In the genomic region with DNA sequence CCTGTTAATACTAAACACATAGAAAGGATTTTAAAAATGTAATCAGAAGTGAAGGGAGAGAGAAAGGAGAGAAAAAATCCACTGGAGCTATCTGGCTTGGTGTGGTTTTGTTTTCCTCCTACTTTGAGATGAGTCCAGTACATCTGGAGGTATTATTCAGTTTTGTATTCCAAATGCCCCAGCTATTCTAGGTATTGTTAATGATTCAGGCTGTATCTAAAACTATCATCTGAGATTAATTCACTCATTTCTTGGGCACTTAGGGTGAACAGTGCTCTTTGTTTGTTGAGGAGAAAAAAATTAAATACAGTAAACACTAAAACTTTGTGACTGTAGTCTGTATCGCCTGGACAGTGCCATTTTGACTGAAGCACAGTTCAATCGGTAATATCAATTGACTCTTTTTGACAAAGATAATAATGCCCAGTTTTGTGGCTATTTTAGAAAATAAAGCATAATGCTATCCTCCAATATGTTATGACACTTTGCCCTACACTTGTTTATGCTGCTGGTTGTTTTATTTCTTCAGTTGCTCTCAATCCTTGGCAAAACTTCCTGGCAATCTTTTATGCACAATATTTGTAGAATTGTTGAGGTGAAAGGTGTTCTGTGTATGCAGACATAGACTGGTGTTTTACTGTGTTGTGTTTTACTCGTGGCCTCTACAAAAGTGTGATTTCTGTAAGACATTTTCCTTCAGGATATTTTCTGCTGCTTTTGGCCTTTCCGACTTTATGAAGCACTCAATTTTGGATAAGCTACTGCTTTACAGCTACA, we compare ENCODE assay signal across 15 cellular contexts. TPM values are rescaled to one million over a fixed set of nuclear protein-coding genes. Genes with fewer than 3 reads are reported as not detected.
DNase-seq lines count a peak whose midpoint lies in the region; ATAC-seq, FAIRE-seq and TF ChIP-seq lines count a peak whose summit lies in the region.
"Had no signal": no experiment of that assay in that cellular context is flagged by ENCODE, and none has a peak within 500 bp of the region (broad histone marks: within the 10 kb centered on the region; RNA-seq: fewer than 3 reads in every experiment).

No MANE protein-coding gene starts in this region.

- H3K4me3 ChIP-seq in ACC112 (ENCODE audit: low read depth, low read length) (peak overlapping the region; percentile 67), right lobe of liver (peak overlapping the region in 1 of 3 donors; percentile 4), HAP-1 (no peak overlapping the region), OCI-LY7 (ENCODE audit: low read depth, low read length, poor library complexity, severe bottlenecking) (no peak overlapping the region)
- H3K4me3 ChIP-seq: SJSA1, transverse colon had no signal

- peaks cover 21% of the 10 kb centered on the region for H3K9me3 Mint-ChIP-seq in activated naive CD8-positive, alpha-beta T cell (ENCODE audit: low read depth)

- WGBS in right lobe of liver (ENCODE audit: insufficient coverage, low coverage, low lambda C conversion rate, missing lambda C conversion rate): 48% methylated on average over 4 of the region's 4 CpGs

- H3K27me3 Mint-ChIP-seq in activated naive CD8-positive, alpha-beta T cell: no peaks in the 10 kb centered on the region

- H3K27me3 ChIP-seq in ACC112 (ENCODE audit: insufficient read depth, low read length): no peaks in the 10 kb centered on the region
- no peaks in the 10 kb centered on the region for H3K27me3 ChIP-seq in right lobe of liver
- no peaks in the 10 kb centered on the region for H3K27me3 ChIP-seq in HAP-1 (ENCODE audit: low read depth)
- H3K27me3 ChIP-seq: brain microvascular endothelial cell, pancreas, SJSA1, transverse colon had no signal

- H2AFZ ChIP-seq in ACC112 (ENCODE audit: low read length, unreplicated experiment): peak overlapping the region; percentile 4
- H2AFZ ChIP-seq in OCI-LY7 (ENCODE audit: low read length): no peak overlapping the region

- intact Hi-C loops in right lobe of liver (cut with DNase I): no loop called here
- intact Hi-C loops in OCI-LY7 (cut with micrococcal nuclease; ENCODE audit: unreplicated experiment): no loop called here

- H3K36me3 ChIP-seq in ACC112 (ENCODE audit: insufficient read depth, low read length) (no peaks in the 10 kb centered on the region), right lobe of liver (no peaks in the 10 kb centered on the region), HAP-1 (replicated peaks) (no peaks in the 10 kb centered on the region; the same call in 1 of the 2 replicates), OCI-LY7 (ENCODE audit: insufficient read depth, low read length) (peaks cover 29% of the 10 kb centered on the region)
- H3K36me3 ChIP-seq: brain microvascular endothelial cell, pancreas, SJSA1 had no signal

- H3K4me1 Mint-ChIP-seq in activated naive CD8-positive, alpha-beta T cell (ENCODE audit: low read depth): peaks cover 46% of the 10 kb centered on the region

- H3K9me2 ChIP-seq in OCI-LY7 (ENCODE audit: insufficient read depth, low read length): no peaks in the 10 kb centered on the region

- DNase-seq in right lobe of liver (no peak), HAP-1 (ENCODE audit: low spot score in 2 of 2) (no peak), OCI-M2 (lab: John Stamatoyannopoulos, UW; ENCODE audit: unreplicated experiment) (no peak), OCI-LY7 (ENCODE audit: low spot score) (no peak)
- DNase-seq: brain microvascular endothelial cell, NCI-H345, pancreas, transverse colon had no signal

- ATAC-seq in right lobe of liver (peak; percentile 67 to 79 (median 72)), HG03432 (IDR thresholded peaks at IDR 0.05; ENCODE audit: unreplicated experiment) (no peak)
- ATAC-seq: esophagus mucosa had no signal

- POLR2A ChIA-PET in OCI-LY7 (lab: Charles Lee): interaction anchor here (0.7 to 2.9 kb wide), 10 partner anchors 8 to 176 kb away, joined by 3 to 26 read pairs (median 4); no protein-coding TSS in a partner anchor

- TF ChIP-seq CTCF in right lobe of liver (IDR thresholded peaks at IDR 0.05): no peak
- TF ChIP-seq CTCF in OCI-LY7 (conservative IDR thresholded peaks at IDR 0.05; ENCODE audit: low read length): no peak

- no TSS peak for BruUV-seq in OCI-LY7 (replicated peaks; lab: Mats Ljungman, UMichigan)

- H3K27ac ChIP-seq in ACC112 (ENCODE audit: low read depth, low read length) (no peak overlapping the region), right lobe of liver (peak overlapping the region; percentile 5 to 66 (median 6)), OCI-LY7 (ENCODE audit: low read depth, low read length, poor library complexity, severe bottlenecking) (no peak overlapping the region)
- H3K27ac ChIP-seq: brain microvascular endothelial cell, SJSA1, transverse colon had no signal

- H3K27ac Mint-ChIP-seq in activated naive CD8-positive, alpha-beta T cell: peak overlapping the region; percentile 56

- H3K4me2 ChIP-seq in OCI-LY7 (ENCODE audit: low read length): no peak overlapping the region

- H3K4me3 Mint-ChIP-seq in activated naive CD8-positive, alpha-beta T cell: peak overlapping the region; percentile 74

- peaks cover 15% of the 10 kb centered on the region for H3K36me3 Mint-ChIP-seq in activated naive CD8-positive, alpha-beta T cell

- H3K4me1 ChIP-seq in ACC112 (ENCODE audit: control insufficient read depth, insufficient read depth, low read length, unreplicated experiment): no peaks in the 10 kb centered on the region
- peaks cover 0 to 7% (median 0%) of the 10 kb centered on the region in 4 donors for H3K4me1 ChIP-seq in right lobe of liver
- no peaks in the 10 kb centered on the region for H3K4me1 ChIP-seq in HAP-1
- H3K4me1 ChIP-seq in OCI-LY7 (ENCODE audit: insufficient read depth, low read length, poor library complexity, severe bottlenecking): peaks cover 3% of the 10 kb centered on the region
- H3K4me1 ChIP-seq: SJSA1 had no signal

- CTCF ChIA-PET in OCI-LY7 (lab: Charles Lee; ENCODE audit: unreplicated experiment): interaction anchor here (0.9 kb wide), 1 partner anchor 8 kb away, joined by 3 read pairs; no protein-coding TSS in a partner anchor

- H3K9me3 ChIP-seq in right lobe of liver: no peaks in the 10 kb centered on the region
- no peaks in the 10 kb centered on the region for H3K9me3 ChIP-seq in HAP-1
- peaks cover 28% of the 10 kb centered on the region for H3K9me3 ChIP-seq in OCI-LY7 (ENCODE audit: low read length)
- H3K9me3 ChIP-seq: pancreas, SJSA1 had no signal

- H4K20me1 ChIP-seq in OCI-LY7 (ENCODE audit: insufficient read depth, low read length): 0 out of 2 replicates have a peak, but pooled peaks cover 7% of the 10 kb centered on the region

- in situ Hi-C loops in HAP-1 (cut with MboI; ENCODE audit: low sequenced_read_pairs): no loop called here

- TF ChIP-seq POLR2A in right lobe of liver (IDR thresholded peaks at IDR 0.05): no peak

- peaks cover 4% of the 10 kb centered on the region for H3K79me2 ChIP-seq in ACC112 (ENCODE audit: control insufficient read depth, insufficient read depth, low read length, unreplicated experiment)
- H3K79me2 ChIP-seq in OCI-LY7 (ENCODE audit: insufficient read depth, low read depth, low read length): peaks cover 99% of the 10 kb centered on the region

- peak; percentile 23 for FAIRE-seq in G401.6 (lab: Jason Lieb, UNC)
- FAIRE-seq: keratinocyte, pancreas had no signal

RNA-seq across cellular contexts. Expression of a gene that starts 21.6 kb away (rescaled TPM):
- total RNA-seq in right lobe of liver (10 to 100 TPM in 1 of 6 experiments, 1 to 10 TPM in 5; 2.4 to 11.1 (median 5.0) TPM), OCI-LY7 (2022) (85.6 and 108 TPM in 2 replicates)
- total RNA-seq in OCI-LY7 (2014; rRNA removed; shearing (Covaris generic)): 18.5 and 21.3 TPM in 2 replicates

Comparison
In these comparisons a context has a peak if more than half of its experiments do, and no peak if none do; other contexts are left out.
1. H3K27ac ChIP-seq: peak in right lobe of liver (3 of 3); none in ACC112 (single experiment) and OCI-LY7 (single experiment).